12 cellular contexts compared by ENCODE assay signal in genomic region chr2:205892141-205893064, GRCh38.
DNase-seq lines count a peak whose midpoint lies in the region; ATAC-seq and TF ChIP-seq lines count a peak whose summit lies in the region.
"Had no signal": no experiment of that assay in that cellular context is flagged by ENCODE, and none has a peak within 500 bp of the region (broad histone marks: within the 10 kb centered on the region; RNA-seq: fewer than 3 reads in every experiment).

No MANE protein-coding gene starts in this region.

- no peaks in the 10 kb centered on the region for H3K4me1 ChIP-seq in endodermal cell (ENCODE audit: control insufficient read depth, insufficient read depth, low read length)
- no peaks in the 10 kb centered on the region for H3K4me1 ChIP-seq in prostate gland (replicated peaks)
- H3K4me1 ChIP-seq: adrenal gland had no signal

- H3K4me1 Mint-ChIP-seq in endodermal cell = no peaks in the 10 kb centered on the region
- no peaks in the 10 kb centered on the region for H3K4me1 Mint-ChIP-seq in activated T-helper 17 cell treated with anti-CD3 and anti-CD28 coated beads, Interleukin-2, amount 50 U/mL, for 72 hours

- H3K36me3 Mint-ChIP-seq in endodermal cell (ENCODE audit: low read depth) = no peaks in the 10 kb centered on the region
- H3K36me3 Mint-ChIP-seq in activated T-helper 17 cell treated with anti-CD3 and anti-CD28 coated beads, Interleukin-2, amount 50 U/mL, for 72 hours (ENCODE audit: low read depth) = no peaks in the 10 kb centered on the region

- H3K27ac ChIP-seq in endodermal cell (ENCODE audit: low read depth, low read length) (peak overlapping the region; percentile 32), prostate gland (no peak overlapping the region)
- H3K27ac ChIP-seq: adrenal gland had no signal

- no peaks in the 10 kb centered on the region for H3K9me3 ChIP-seq in endodermal cell (ENCODE audit: control insufficient read depth, low read length)
- no peaks in the 10 kb centered on the region for H3K9me3 ChIP-seq in prostate gland
- H3K9me3 ChIP-seq: adrenal gland had no signal

- no peaks in the 10 kb centered on the region for H3K9me3 Mint-ChIP-seq in endodermal cell
- no peaks in the 10 kb centered on the region for H3K9me3 Mint-ChIP-seq in activated T-helper 17 cell treated with anti-CD3 and anti-CD28 coated beads, Interleukin-2, amount 50 U/mL, for 72 hours

- no peak for ATAC-seq in activated T-helper 17 cell treated with anti-CD3 and anti-CD28 coated beads, Interleukin-2, amount 50 U/mL, for 72 hours (replicated peaks)
- no peak for ATAC-seq in GM19397 (IDR thresholded peaks at IDR 0.05; ENCODE audit: unreplicated experiment)
- ATAC-seq: Right ventricle myocardium inferior had no signal

- DNase-seq in H7 = peak; percentile 36
- peak; percentile 64 for DNase-seq in NCI-H510A treated with DMSO at 0.1 percent for 48 hours (lab: John Stamatoyannopoulos, UW)
- DNase-seq in endodermal cell = no peak
- DNase-seq in prostate gland (ENCODE audit: low spot score) = peak; percentile 76
- DNase-seq in GM20000 (ENCODE audit: low spot score) = no peak
- no peak for DNase-seq in NK-92 (lab: John Stamatoyannopoulos, UW; ENCODE audit: unreplicated experiment)
- DNase-seq: activated CD4-positive, alpha-beta T cell treated with anti-CD3 and anti-CD28 coated beads, Interleukin-2, amount 50 U/mL, for 4 hours; stimulated activated CD4-positive, alpha-beta T cell treated with anti-CD3 and anti-CD28 coated beads, Interleukin-1b, Interleukin-23, amount 100 ng/mL, for 48 hours had no signal

- TF ChIP-seq CTCF in endodermal cell (conservative IDR thresholded peaks at IDR 0.05) (no peak), prostate gland (IDR thresholded peaks at IDR 0.05) (no peak), GM20000 (IDR thresholded peaks at IDR 0.05; ENCODE audit: extremely low read depth, missing control alignments) (no peak)

- WGBS in endodermal cell (ENCODE audit: insufficient coverage in 1 of 2, insufficient read length in 1 of 2), 2 experiments = 91 to 92% methylated on average over 24 to 25 of the region's 25 CpGs
- WGBS in prostate gland = 31% methylated on average over 25 of the region's 25 CpGs

- H3K4me3 Mint-ChIP-seq in endodermal cell = no peak overlapping the region
- H3K4me3 Mint-ChIP-seq in activated T-helper 17 cell treated with anti-CD3 and anti-CD28 coated beads, Interleukin-2, amount 50 U/mL, for 72 hours = no peak overlapping the region

- H3K36me3 ChIP-seq in H7 (replicated peaks; ENCODE audit: control insufficient read depth, insufficient read depth, low read length) (no peaks in the 10 kb centered on the region), endodermal cell (ENCODE audit: control insufficient read depth, insufficient read depth, low read length) (no peaks in the 10 kb centered on the region), prostate gland (no peaks in the 10 kb centered on the region)
- H3K36me3 ChIP-seq: adrenal gland had no signal

- no peak overlapping the region for H3K27ac Mint-ChIP-seq in endodermal cell
- no peak overlapping the region for H3K27ac Mint-ChIP-seq in activated T-helper 17 cell treated with anti-CD3 and anti-CD28 coated beads, Interleukin-2, amount 50 U/mL, for 72 hours

- intact Hi-C loops in prostate gland (cut with DNase I) = no loop called here

- peaks cover 7% of the 10 kb centered on the region for H3K27me3 Mint-ChIP-seq in endodermal cell (ENCODE audit: insufficient read depth)
- H3K27me3 Mint-ChIP-seq in activated T-helper 17 cell treated with anti-CD3 and anti-CD28 coated beads, Interleukin-2, amount 50 U/mL, for 72 hours = peaks cover 7% of the 10 kb centered on the region

- TF ChIP-seq POLR2A in prostate gland (IDR thresholded peaks at IDR 0.05) = no peak

- H3K27me3 ChIP-seq in H7 (ENCODE audit: control insufficient read depth, insufficient read depth, low read length) = no peaks in the 10 kb centered on the region
- no peaks in the 10 kb centered on the region for H3K27me3 ChIP-seq in endodermal cell (ENCODE audit: control insufficient read depth, insufficient read depth, low read length, poor library complexity, severe bottlenecking)
- H3K27me3 ChIP-seq in prostate gland (replicated peaks; ENCODE audit: insufficient read depth) = no peaks in the 10 kb centered on the region

- H3K4me3 ChIP-seq in H7 (ENCODE audit: insufficient read depth, low read depth, low read length) = no peak overlapping the region
- H3K4me3 ChIP-seq in endodermal cell (ENCODE audit: low read length) = no peak overlapping the region
- no peak overlapping the region for H3K4me3 ChIP-seq in prostate gland
- H3K4me3 ChIP-seq: adrenal gland had no signal

- no peak overlapping the region for H3K9ac ChIP-seq in endodermal cell (ENCODE audit: extremely low read depth, low read length, poor library complexity, severe bottlenecking)

Comparison
In these comparisons a context has a peak if more than half of its experiments do, and no peak if none do; other contexts are left out.
1. DNase-seq: peak in H7 (single experiment), NCI-H510A treated with DMSO at 0.1 percent for 48 hours (single experiment) and prostate gland (single experiment); none in endodermal cell (single experiment), GM20000 (single experiment) and NK-92 (single experiment).